In the genomic region with DNA sequence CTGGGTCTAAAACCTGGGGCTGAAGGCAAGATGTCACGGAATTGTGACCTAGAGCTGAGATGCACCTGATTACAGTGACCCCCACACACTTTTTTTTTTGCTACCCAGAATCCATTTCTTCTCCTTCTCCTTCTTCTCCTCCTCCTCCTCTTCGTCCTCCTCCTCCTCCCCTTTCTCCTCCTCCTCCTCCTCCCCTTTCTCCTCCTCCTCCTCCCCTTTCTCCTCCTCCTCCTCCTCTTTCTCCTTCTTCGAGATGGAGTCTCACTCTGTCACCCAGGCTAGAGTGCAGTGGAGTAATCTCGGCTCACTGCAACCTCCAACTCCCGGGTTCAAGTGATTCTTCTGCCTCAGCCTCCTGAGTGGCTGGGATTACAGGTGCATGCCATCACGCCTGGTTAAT, we compare ENCODE assay signal across 23 cellular contexts. TPM values are rescaled to one million over a fixed set of nuclear protein-coding genes. Genes with fewer than 3 reads are reported as not detected.
DNase-seq lines count a peak whose midpoint lies in the region; ATAC-seq and TF ChIP-seq lines count a peak whose summit lies in the region.
"Had no signal": no experiment of that assay in that cellular context is flagged by ENCODE, and none has a peak within 500 bp of the region (broad histone marks: within the 10 kb centered on the region; RNA-seq: fewer than 3 reads in every experiment).

No MANE protein-coding gene starts in this region.

- POLR2A ChIA-PET in activated CD8-positive, alpha-beta T cell treated with anti-CD3 and anti-CD28 coated beads for 36 hours (lab: Charles Lee), result interaction anchor here (0.6 to 5.2 kb wide), 6 partner anchors 8 to 62 kb away, joined by 3 to 27 read pairs (median 4); no protein-coding TSS in a partner anchor
- POLR2A ChIA-PET in activated CD8-positive, alpha-beta T cell treated with anti-CD3 and anti-CD28 coated beads, Interleukin-2, amount 10 ng/mL, durations not matched to agents 7 days and 5 days (lab: Charles Lee), result interaction anchor here (1.3 kb wide), 2 partner anchors 10 to 16 kb away, joined by 3 to 4 read pairs; no protein-coding TSS in a partner anchor
- POLR2A ChIA-PET in activated B cell treated with CpG ODN at 0.5 μM for 24 hours (lab: Charles Lee), result interaction anchor here (1.0 to 2.5 kb wide), 5 partner anchors 10 to 44 kb away, joined by 3 to 16 read pairs (median 6); no protein-coding TSS in a partner anchor

- peaks cover 0 to 21% (median 15%) of the 10 kb centered on the region in 10 experiments; a peak in 15 of 20 replicates for H3K4me1 ChIP-seq in BLaER1 treated with 17β-estradiol and CSF1 and Interleukin-3, amounts not matched to agents 10 nM and 100 nM

- no peaks in the 10 kb centered on the region for H3K27me3 Mint-ChIP-seq in activated CD8-positive, alpha-beta T cell treated with anti-CD3 and anti-CD28 coated beads for 36 hours
- no peaks in the 10 kb centered on the region for H3K27me3 Mint-ChIP-seq in activated CD8-positive, alpha-beta T cell treated with anti-CD3 and anti-CD28 coated beads, Interleukin-2, amount 10 ng/mL, durations not matched to agents 7 days and 5 days (ENCODE audit: low read depth)
- H3K27me3 Mint-ChIP-seq in activated B cell treated with CpG ODN at 0.5 μM for 24 hours, result no peaks in the 10 kb centered on the region
- peaks cover 0 to 12% of the 10 kb centered on the region in 2 donors for H3K27me3 Mint-ChIP-seq in effector memory CD8-positive, alpha-beta T cell

- CTCF ChIA-PET in activated CD8-positive, alpha-beta T cell treated with anti-CD3 and anti-CD28 coated beads for 36 hours (lab: Charles Lee), result interaction anchor here (1.3 to 6.1 kb wide), 7 partner anchors 14 to 71 kb away, joined by 3 to 87 read pairs (median 30); a partner anchor contains a TSS
- CTCF ChIA-PET in activated CD8-positive, alpha-beta T cell treated with anti-CD3 and anti-CD28 coated beads, Interleukin-2, amount 10 ng/mL, durations not matched to agents 7 days and 5 days (lab: Charles Lee), result interaction anchor here (0.9 to 5.3 kb wide), 10 partner anchors 10 to 150 kb away, joined by 3 to 58 read pairs (median 19); a partner anchor contains a TSS
- CTCF ChIA-PET in activated B cell treated with CpG ODN at 0.5 μM for 24 hours (lab: Charles Lee), result interaction anchor here (0.9 to 4.1 kb wide), 8 partner anchors 11 to 250 kb away, joined by 3 to 42 read pairs (median 14); no protein-coding TSS in a partner anchor

- TF ChIP-seq CTCF in activated CD8-positive, alpha-beta T cell treated with anti-CD3 and anti-CD28 coated beads for 36 hours (IDR thresholded peaks at IDR 0.05), result no peak
- TF ChIP-seq CTCF in activated B cell treated with CpG ODN at 0.5 μM for 24 hours (IDR thresholded peaks at IDR 0.05) (no peak), coronary artery (IDR thresholded peaks at IDR 0.05) (no peak)

- peaks cover 0 to 19% (median 6%) of the 10 kb centered on the region in 11 experiments; a peak in 9 of 22 replicates for H3K9me3 ChIP-seq in BLaER1 treated with 17β-estradiol and CSF1 and Interleukin-3, amounts not matched to agents 10 nM and 100 nM (replicated peaks in 1 of 11)

- peak overlapping the region; percentile 91 for H3K27ac Mint-ChIP-seq in activated CD8-positive, alpha-beta T cell treated with anti-CD3 and anti-CD28 coated beads for 36 hours
- H3K27ac Mint-ChIP-seq in activated CD8-positive, alpha-beta T cell treated with anti-CD3 and anti-CD28 coated beads, Interleukin-2, amount 10 ng/mL, durations not matched to agents 7 days and 5 days, result no peak overlapping the region
- peak overlapping the region; percentile 41 for H3K27ac Mint-ChIP-seq in activated B cell treated with CpG ODN at 0.5 μM for 24 hours
- H3K27ac Mint-ChIP-seq in effector memory CD8-positive, alpha-beta T cell, result peak overlapping the region; percentile 19 to 32
- H3K27ac Mint-ChIP-seq: GM23338, nephron had no signal

- H4K20me1 ChIP-seq in BLaER1 treated with 17β-estradiol and CSF1 and Interleukin-3, amounts not matched to agents 10 nM and 100 nM, result no peaks in the 10 kb centered on the region

- H3K9me3 Mint-ChIP-seq in activated CD8-positive, alpha-beta T cell treated with anti-CD3 and anti-CD28 coated beads for 36 hours, result no peaks in the 10 kb centered on the region
- H3K9me3 Mint-ChIP-seq in activated CD8-positive, alpha-beta T cell treated with anti-CD3 and anti-CD28 coated beads, Interleukin-2, amount 10 ng/mL, durations not matched to agents 7 days and 5 days (ENCODE audit: insufficient read depth), result peaks cover 6% of the 10 kb centered on the region
- H3K9me3 Mint-ChIP-seq in activated B cell treated with CpG ODN at 0.5 μM for 24 hours, result no peaks in the 10 kb centered on the region
- H3K9me3 Mint-ChIP-seq in effector memory CD8-positive, alpha-beta T cell, result no peaks in the 10 kb centered on the region
- H3K9me3 Mint-ChIP-seq: nephron had no signal

- H3K9ac ChIP-seq in BLaER1 treated with 17β-estradiol and CSF1 and Interleukin-3, amounts not matched to agents 10 nM and 100 nM, result no peak overlapping the region

- ATAC-seq in activated CD8-positive, alpha-beta T cell treated with anti-CD3 and anti-CD28 coated beads for 36 hours, result no peak
- ATAC-seq in activated CD8-positive, alpha-beta T cell treated with anti-CD3 and anti-CD28 coated beads, Interleukin-2, amount 10 ng/mL, durations not matched to agents 7 days and 5 days, result no peak
- ATAC-seq in activated B cell treated with CpG ODN at 0.5 μM for 24 hours (ENCODE audit: low read depth), result no peak
- ATAC-seq in effector memory CD8-positive, alpha-beta T cell (replicated peaks), result no peak
- ATAC-seq: GM23338, PC-3 had no signal

- H3K4me2 ChIP-seq in BLaER1 treated with 17β-estradiol and CSF1 and Interleukin-3, amounts not matched to agents 10 nM and 100 nM, result peak overlapping the region in 6 of 11 experiments; percentile 41 to 74 (median 62); a peak in 7 of 22 replicates
- H3K4me2 ChIP-seq: GM23338 had no signal

- no peaks in the 10 kb centered on the region for H3K36me3 Mint-ChIP-seq in activated CD8-positive, alpha-beta T cell treated with anti-CD3 and anti-CD28 coated beads for 36 hours (ENCODE audit: low read depth)
- peaks cover 2% of the 10 kb centered on the region for H3K36me3 Mint-ChIP-seq in activated CD8-positive, alpha-beta T cell treated with anti-CD3 and anti-CD28 coated beads, Interleukin-2, amount 10 ng/mL, durations not matched to agents 7 days and 5 days (ENCODE audit: low read depth)
- no peaks in the 10 kb centered on the region for H3K36me3 Mint-ChIP-seq in activated B cell treated with CpG ODN at 0.5 μM for 24 hours (ENCODE audit: low read depth)
- no peaks in the 10 kb centered on the region for H3K36me3 Mint-ChIP-seq in effector memory CD8-positive, alpha-beta T cell (ENCODE audit: insufficient read depth)

- no peaks in the 10 kb centered on the region for H3K27me3 ChIP-seq in BLaER1 treated with 17β-estradiol and CSF1 and Interleukin-3, amounts not matched to agents 10 nM and 100 nM

- peaks cover 59% of the 10 kb centered on the region for H3K4me1 Mint-ChIP-seq in activated CD8-positive, alpha-beta T cell treated with anti-CD3 and anti-CD28 coated beads for 36 hours (ENCODE audit: low read depth)
- H3K4me1 Mint-ChIP-seq in activated CD8-positive, alpha-beta T cell treated with anti-CD3 and anti-CD28 coated beads, Interleukin-2, amount 10 ng/mL, durations not matched to agents 7 days and 5 days (ENCODE audit: low read depth), result peaks cover 38% of the 10 kb centered on the region
- H3K4me1 Mint-ChIP-seq in activated B cell treated with CpG ODN at 0.5 μM for 24 hours, result peaks cover 37% of the 10 kb centered on the region
- peaks cover 7 to 14% of the 10 kb centered on the region in 2 donors for H3K4me1 Mint-ChIP-seq in effector memory CD8-positive, alpha-beta T cell (ENCODE audit: low read depth in 2 of 2)
- H3K4me1 Mint-ChIP-seq: nephron had no signal

- 0 out of 22 replicates have a peak, but pooled peaks cover 0 to 7% (median 0%) of the 10 kb centered on the region in 11 experiments for H3K36me3 ChIP-seq in BLaER1 treated with 17β-estradiol and CSF1 and Interleukin-3, amounts not matched to agents 10 nM and 100 nM
- H3K36me3 ChIP-seq: tibial nerve had no signal

- no peak overlapping the region for H3K4me3 Mint-ChIP-seq in activated CD8-positive, alpha-beta T cell treated with anti-CD3 and anti-CD28 coated beads for 36 hours
- no peak overlapping the region for H3K4me3 Mint-ChIP-seq in activated CD8-positive, alpha-beta T cell treated with anti-CD3 and anti-CD28 coated beads, Interleukin-2, amount 10 ng/mL, durations not matched to agents 7 days and 5 days
- no peak overlapping the region for H3K4me3 Mint-ChIP-seq in activated B cell treated with CpG ODN at 0.5 μM for 24 hours
- H3K4me3 Mint-ChIP-seq in effector memory CD8-positive, alpha-beta T cell, result no peak overlapping the region
- H3K4me3 Mint-ChIP-seq: GM23338, nephron had no signal

- no peak for DNase-seq in activated CD8-positive, alpha-beta T cell treated with anti-CD3 and anti-CD28 coated beads for 36 hours
- no peak for DNase-seq in activated CD8-positive, alpha-beta T cell treated with anti-CD3 and anti-CD28 coated beads, Interleukin-2, amount 10 ng/mL, durations not matched to agents 7 days and 5 days
- DNase-seq in activated B cell treated with CpG ODN at 0.5 μM for 24 hours (no peak), medulla oblongata (ENCODE audit: extremely low spot score) (no peak), foreskin melanocyte (no peak), coronary artery (ENCODE audit: low spot score) (no peak)
- DNase-seq in effector memory CD8-positive, alpha-beta T cell, result no peak
- DNase-seq: amniotic stem cell, DMS79, GDM1, head of caudate nucleus, midbrain, NCI-H1048, NCI-H1694 treated with DMSO at 0.1 percent for 48 hours, NCI-H510A treated with DMSO at 0.1 percent for 48 hours, SHP77 had no signal

- no peak overlapping the region for H3K27ac ChIP-seq in BLaER1 treated with 17β-estradiol and CSF1 and Interleukin-3, amounts not matched to agents 10 nM and 100 nM
- no peak overlapping the region for H3K27ac ChIP-seq in coronary artery
- H3K27ac ChIP-seq: tibial nerve had no signal

- intact Hi-C loops in activated CD8-positive, alpha-beta T cell treated with anti-CD3 and anti-CD28 coated beads for 36 hours (cut with micrococcal nuclease), result no loop called here
- intact Hi-C loops in activated B cell treated with CpG ODN at 0.5 μM for 24 hours (cut with micrococcal nuclease), result no loop called here

- H3K4me3 ChIP-seq in BLaER1 treated with 17β-estradiol and CSF1 and Interleukin-3, amounts not matched to agents 10 nM and 100 nM, result no peak overlapping the region
- no peak overlapping the region for H3K4me3 ChIP-seq in coronary artery
- H3K4me3 ChIP-seq: GM23338, tibial nerve had no signal

RNA-seq across cellular contexts. Expression of a gene that starts 19.4 kb away (rescaled TPM):
- total RNA-seq in activated CD8-positive, alpha-beta T cell treated with anti-CD3 and anti-CD28 coated beads for 36 hours, result 1 to 10 TPM in 1 of 2 experiments, under 1 TPM in 1; 0.50 to 4.4 TPM
- 1 to 10 TPM in 1 of 2 experiments, under 1 TPM in 1; 0.79 to 5.5 TPM for total RNA-seq in activated CD8-positive, alpha-beta T cell treated with anti-CD3 and anti-CD28 coated beads, Interleukin-2, amount 10 ng/mL, durations not matched to agents 7 days and 5 days
- total RNA-seq in activated B cell treated with CpG ODN at 0.5 μM for 24 hours, result 11.7 and 12.5 TPM in 2 replicates

RNA-seq across cellular contexts. Expression of a gene that starts 36.8 kb away (rescaled TPM):
- 10 to 100 TPM; 46.4 to 47.0 TPM for total RNA-seq in activated CD8-positive, alpha-beta T cell treated with anti-CD3 and anti-CD28 coated beads for 36 hours
- total RNA-seq in activated CD8-positive, alpha-beta T cell treated with anti-CD3 and anti-CD28 coated beads, Interleukin-2, amount 10 ng/mL, durations not matched to agents 7 days and 5 days, result 10 to 100 TPM; 41.3 to 41.6 TPM
- total RNA-seq in activated B cell treated with CpG ODN at 0.5 μM for 24 hours, result 160 and 171 TPM in 2 replicates
- total RNA-seq: chondrocyte, GM23338, IMR-90, PC-3 had no signal
